In the genomic region with DNA sequence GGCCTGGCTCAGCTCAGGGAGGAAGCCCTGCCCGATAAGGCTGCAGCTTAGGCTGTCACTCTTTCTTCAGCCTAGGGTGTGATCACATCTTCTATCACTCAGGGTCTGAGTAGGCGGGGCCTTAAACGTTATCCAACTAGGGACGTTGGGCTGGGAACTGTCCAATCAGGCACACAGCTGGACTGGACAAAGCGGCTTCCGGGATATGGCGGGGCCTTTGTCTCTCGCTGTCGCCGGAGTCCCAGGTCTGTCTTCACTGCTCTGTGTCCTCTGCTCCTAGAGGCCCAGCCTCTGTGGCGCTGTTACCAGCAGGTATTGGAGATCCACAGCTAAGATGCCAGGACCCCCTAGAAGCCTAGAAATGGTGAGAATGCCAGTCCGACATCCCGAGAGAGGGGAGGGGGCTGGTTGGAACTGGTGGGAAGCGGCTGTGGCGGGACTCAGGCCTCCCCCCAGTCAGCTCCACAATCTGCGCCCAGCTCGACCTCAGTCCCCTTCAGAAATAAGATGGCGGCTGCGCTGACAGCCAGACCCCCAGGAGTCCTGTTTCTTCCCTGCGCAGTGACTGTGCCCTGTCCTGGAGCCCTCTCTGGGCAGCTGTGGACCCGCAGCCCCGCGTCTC, we compare ENCODE assay signal across 8 cellular contexts. TPM values are rescaled to one million over a fixed set of nuclear protein-coding genes. Genes with fewer than 3 reads are reported as not detected.
A peak's percentile ranks its signal among the peaks of the same experiment; 100 is the strongest.
DNase-seq lines count a peak whose midpoint lies in the region; ATAC-seq lines count a peak whose summit lies in the region.

A gene (plus strand): TSS at position 214 of the 622 bp plus-strand sequence. CDS start 121 bp downstream, at position 335.

- H3K9me3 Mint-ChIP-seq in activated CD8-positive, alpha-beta memory T cell treated with anti-CD3 and anti-CD28 coated beads, Interleukin-2, amount 10 ng/mL, durations not matched to agents 7 days and 5 days (ENCODE audit: low read depth): peaks cover 10% of the 10 kb centered on the region

- H3K18ac ChIP-seq in mesenchymal stem cell (ENCODE audit: low read depth in 1 of 2, low read length in 2 of 2): peak within 1 kb of the TSS; percentile 28 to 66

- peak within 1 kb of the TSS; percentile 50 for H3K4me2 ChIP-seq in mesenchymal stem cell (ENCODE audit: low read length, poor library complexity, severe bottlenecking)

- no peaks in the 10 kb centered on the region for H3K27me3 Mint-ChIP-seq in activated CD8-positive, alpha-beta memory T cell treated with anti-CD3 and anti-CD28 coated beads, Interleukin-2, amount 10 ng/mL, durations not matched to agents 7 days and 5 days

- H2BK120ac ChIP-seq in mesenchymal stem cell (ENCODE audit: low read depth, low read length): no peak within 1 kb of the TSS

- DNase-seq in SIG-M5 treated with dmso at 0.1 percent for 504 hours (lab: John Stamatoyannopoulos, UW; ENCODE audit: unreplicated experiment) (peak; percentile 67), SIG-M5 (lab: John Stamatoyannopoulos, UW) (no peak), NCI-H748 (lab: John Stamatoyannopoulos, UW; ENCODE audit: unreplicated experiment) (peak; percentile 99), mesenchymal stem cell (peak; percentile 91)
- peak; percentile 95 for DNase-seq in activated CD8-positive, alpha-beta memory T cell treated with anti-CD3 and anti-CD28 coated beads, Interleukin-2, amount 10 ng/mL, durations not matched to agents 7 days and 5 days
- DNase-seq in stimulated activated CD8-positive, alpha-beta memory T cell treated with anti-CD3 and anti-CD28 coated beads, Interleukin-12 subunit alpha, Interleukin-12 subunit beta, amount 100 ng/mL, for 24 hours (ENCODE audit: extremely low read depth): peak; percentile 61

- H3K4ac ChIP-seq in mesenchymal stem cell (ENCODE audit: low read depth in 1 of 2, low read length in 2 of 2): peak within 1 kb of the TSS in 1 of 2 experiments; percentile 69

- H2BK5ac ChIP-seq in mesenchymal stem cell (ENCODE audit: low read depth, low read length, poor library complexity, severe bottlenecking): peak within 1 kb of the TSS; percentile 81

- no peak within 1 kb of the TSS for H2BK12ac ChIP-seq in mesenchymal stem cell (ENCODE audit: low read length in 2 of 2)

- H3K4me1 Mint-ChIP-seq in activated CD8-positive, alpha-beta memory T cell treated with anti-CD3 and anti-CD28 coated beads, Interleukin-2, amount 10 ng/mL, durations not matched to agents 7 days and 5 days: peaks cover 9% of the 10 kb centered on the region

- peak within 1 kb of the TSS; percentile 83 for H4K91ac ChIP-seq in mesenchymal stem cell (ENCODE audit: low read length)

- H3K9me3 ChIP-seq in endocrine pancreas (ENCODE audit: control insufficient read depth, low read length) (no peaks in the 10 kb centered on the region), mesenchymal stem cell (ENCODE audit: control insufficient read depth, low read length) (no peaks in the 10 kb centered on the region)

- H3K9ac ChIP-seq in endocrine pancreas (ENCODE audit: control insufficient read depth, insufficient read depth, low read length) (peak within 1 kb of the TSS; percentile 89), mesenchymal stem cell (ENCODE audit: low read length) (peak within 1 kb of the TSS; percentile 100)

- peak within 1 kb of the TSS; percentile 78 for H2AK5ac ChIP-seq in mesenchymal stem cell (ENCODE audit: low read length, severe bottlenecking)

- no peak within 1 kb of the TSS for H3K14ac ChIP-seq in mesenchymal stem cell (ENCODE audit: low read length in 2 of 2)

- peak within 1 kb of the TSS; percentile 59 for H3K4me3 ChIP-seq in endocrine pancreas (ENCODE audit: control insufficient read depth, insufficient read depth, low read length)
- H3K4me3 ChIP-seq in mesenchymal stem cell (ENCODE audit: insufficient read depth in 1 of 2, low read depth in 1 of 2, low read length in 2 of 2): peak within 1 kb of the TSS; percentile 75 to 98

- H2BK15ac ChIP-seq in mesenchymal stem cell (ENCODE audit: low read depth, poor library complexity, severe bottlenecking): no peak within 1 kb of the TSS

- H4K8ac ChIP-seq in mesenchymal stem cell (ENCODE audit: low read length): peak within 1 kb of the TSS; percentile 77

- peak within 1 kb of the TSS; percentile 27 for H2AFZ ChIP-seq in mesenchymal stem cell (ENCODE audit: low read depth, low read length)

- H3K27ac Mint-ChIP-seq in activated CD8-positive, alpha-beta memory T cell treated with anti-CD3 and anti-CD28 coated beads, Interleukin-2, amount 10 ng/mL, durations not matched to agents 7 days and 5 days: peak within 1 kb of the TSS; percentile 98

- H3K23ac ChIP-seq in mesenchymal stem cell (ENCODE audit: low read length in 2 of 2): no peak within 1 kb of the TSS

- ATAC-seq in HG03097 (IDR thresholded peaks at IDR 0.05; ENCODE audit: low FRiP score, unreplicated experiment): peak; percentile 100
- ATAC-seq in activated CD8-positive, alpha-beta memory T cell treated with anti-CD3 and anti-CD28 coated beads, Interleukin-2, amount 10 ng/mL, durations not matched to agents 7 days and 5 days: peak; percentile 100

- CTCF ChIA-PET in activated CD8-positive, alpha-beta memory T cell treated with anti-CD3 and anti-CD28 coated beads, Interleukin-2, amount 10 ng/mL, durations not matched to agents 7 days and 5 days (lab: Charles Lee): interaction anchor here (0.7 to 1.6 kb wide), 4 partner anchors 46 to 692 kb away, joined by 3 to 6 read pairs (median 4); a partner anchor contains a TSS

- H3K36me3 ChIP-seq in endocrine pancreas (ENCODE audit: control insufficient read depth, insufficient read depth, low read length) (no peaks in the 10 kb centered on the region), mesenchymal stem cell (ENCODE audit: control insufficient read depth in 1 of 2, insufficient read depth in 2 of 2, low read depth in 1 of 2, low read length in 2 of 2) (peaks cover 4 to 13% of the 10 kb centered on the region in 2 experiments)

- WGBS in mesenchymal stem cell: 59% methylated on average over 23 of the region's 23 CpGs

- no peaks in the 10 kb centered on the region for H3K79me1 ChIP-seq in mesenchymal stem cell (replicated peaks; ENCODE audit: low read length, poor library complexity, severe bottlenecking)

- no peaks in the 10 kb centered on the region for H3K27me3 ChIP-seq in endocrine pancreas (ENCODE audit: control insufficient read depth, insufficient read depth, low read length)
- H3K27me3 ChIP-seq in mesenchymal stem cell (ENCODE audit: control insufficient read depth in 1 of 2, insufficient read depth in 1 of 2, low read length in 2 of 2): no peaks in the 10 kb centered on the region

- peak within 1 kb of the TSS; percentile 94 for H3K4me3 Mint-ChIP-seq in activated CD8-positive, alpha-beta memory T cell treated with anti-CD3 and anti-CD28 coated beads, Interleukin-2, amount 10 ng/mL, durations not matched to agents 7 days and 5 days

- H3K36me3 Mint-ChIP-seq in activated CD8-positive, alpha-beta memory T cell treated with anti-CD3 and anti-CD28 coated beads, Interleukin-2, amount 10 ng/mL, durations not matched to agents 7 days and 5 days: peaks cover 34% of the 10 kb centered on the region

- H3K27ac ChIP-seq in mesenchymal stem cell (ENCODE audit: low read length, poor library complexity, severe bottlenecking): peak within 1 kb of the TSS; percentile 80

- H3K4me1 ChIP-seq in endocrine pancreas (ENCODE audit: control insufficient read depth, insufficient read depth, low read length): no peaks in the 10 kb centered on the region
- no peaks in the 10 kb centered on the region for H3K4me1 ChIP-seq in mesenchymal stem cell (ENCODE audit: control insufficient read depth, insufficient read depth, low read depth, low read length)

RNA-seq across cellular contexts. Expression of the gene that starts here (rescaled TPM):
- 10 to 100 TPM in 1 of 2 experiments, 1 to 10 TPM in 1; 9.9 to 13.7 TPM for total RNA-seq in activated CD8-positive, alpha-beta memory T cell treated with anti-CD3 and anti-CD28 coated beads, Interleukin-2, amount 10 ng/mL, durations not matched to agents 7 days and 5 days
- 8.2 TPM for polyA plus RNA-seq in mesenchymal stem cell (2013, experiment 1 of 2)
- polyA plus RNA-seq in mesenchymal stem cell (2013, experiment 2 of 2): 8.1 TPM
